In genomic region chr4:6716958-6717655, GRCh38 we compare ENCODE assay signal across 8 cellular contexts. TPM values are rescaled to one million over a fixed set of nuclear protein-coding genes. Genes with fewer than 3 reads are reported as not detected.
A peak's percentile ranks its signal among the peaks of the same experiment; 100 is the strongest.
DNase-seq lines count a peak whose midpoint lies in the region; ATAC-seq and TF ChIP-seq lines count a peak whose summit lies in the region.

No MANE protein-coding gene starts in this region.

- peak overlapping the region; percentile 98 for H3K4me2 ChIP-seq in SK-N-SH

- no peak overlapping the region; the same call in 1 of the 2 replicates for H2AFZ ChIP-seq in SK-N-SH (ENCODE audit: low read depth)

- peaks cover 25% of the 10 kb centered on the region for H3K79me2 ChIP-seq in SK-N-SH (ENCODE audit: insufficient read depth)

- intact Hi-C loops in sigmoid colon (cut with DNase I), result loop anchor here (1.0 to 10.0 kb wide), 5 partner anchors 65 to 328 kb away; partner anchors contain the start of genes KIAA0232, MRFAP1 and TADA2B

- H3K27me3 ChIP-seq in H7 (ENCODE audit: control insufficient read depth, insufficient read depth, low read length) (no peaks in the 10 kb centered on the region), SK-N-SH (ENCODE audit: insufficient read depth) (no peaks in the 10 kb centered on the region), sigmoid colon (no peaks in the 10 kb centered on the region)

- DNase-seq in H7 (peak; percentile 23), SK-N-SH (no peak), fibroblast of mammary gland (ENCODE audit: low read depth) (peak; percentile 33), sigmoid colon (no peak), HPDE6-E6E7 (ENCODE audit: extremely low spot score) (no peak)
- DNase-seq in stimulated activated CD4-positive, alpha-beta T cell treated with anti-CD3 and anti-CD28 coated beads, Interleukin-2, amount 100 ng/mL, for 24 hours, result no peak

- H3K36me3 ChIP-seq in H7 (replicated peaks; ENCODE audit: control insufficient read depth, insufficient read depth, low read length) (no peaks in the 10 kb centered on the region), SK-N-SH (replicated peaks in 1 of 2; ENCODE audit: control insufficient read depth in 1 of 2, insufficient read depth in 2 of 2, low read length in 1 of 2) (no peaks in the 10 kb centered on the region), sigmoid colon (no peaks in the 10 kb centered on the region)

- H3K27ac ChIP-seq in SK-N-SH (ENCODE audit: low read depth in 2 of 2, low read length in 1 of 2) (peak overlapping the region; percentile 60 to 85; a peak in 3 of 4 replicates), sigmoid colon (peak overlapping the region; percentile 88 to 94 (median 92))

- H3K4me3 ChIP-seq in H7 (ENCODE audit: insufficient read depth, low read depth, low read length), result peak overlapping the region; percentile 88
- peak overlapping the region; percentile 81 to 83 for H3K4me3 ChIP-seq in SK-N-SH (ENCODE audit: low read depth in 2 of 2, low read length in 1 of 2)
- H3K4me3 ChIP-seq in fibroblast of mammary gland (ENCODE audit: control insufficient read depth, low read depth, low read length), result peak overlapping the region; percentile 72
- H3K4me3 ChIP-seq in sigmoid colon, result peak overlapping the region; percentile 61 to 81 (median 70)

- H3K9ac ChIP-seq in SK-N-SH, result peak overlapping the region; percentile 81

- peaks cover 8% of the 10 kb centered on the region for H3F3A ChIP-seq in SK-N-SH (replicated peaks; ENCODE audit: insufficient read depth)

- H3K9me2 ChIP-seq in SK-N-SH, result no peaks in the 10 kb centered on the region

- no peak for TF ChIP-seq CTCF in SK-N-SH (IDR thresholded peaks at IDR 0.05)
- no peak for TF ChIP-seq CTCF in fibroblast of mammary gland (conservative IDR thresholded peaks at IDR 0.05; ENCODE audit: control insufficient read depth, insufficient read depth, low read depth, low read length)
- TF ChIP-seq CTCF in sigmoid colon (IDR thresholded peaks at IDR 0.05), result no peak

- ATAC-seq in GM19467 (IDR thresholded peaks at IDR 0.05; ENCODE audit: unreplicated experiment), result no peak
- no peak for ATAC-seq in HG03196 (IDR thresholded peaks at IDR 0.05; ENCODE audit: unreplicated experiment)

- peaks cover 18% of the 10 kb centered on the region; the same call in 1 of the 2 replicates for H4K20me1 ChIP-seq in SK-N-SH (ENCODE audit: insufficient read depth)

- POLR2A ChIA-PET in SK-N-SH (lab: Yijun Ruan, JAX), result interaction anchor here (0.6 to 1.9 kb wide), 6 partner anchors 22 to 266 kb away, joined by 3 to 6 read pairs (median 4); partner anchors contain the start of genes MRFAP1 and TBC1D14

- no peak for TF ChIP-seq POLR2A in sigmoid colon (IDR thresholded peaks at IDR 0.05)

- TF ChIP-seq EP300 in SK-N-SH (IDR thresholded peaks at IDR 0.05; ENCODE audit: borderline replicate concordance in 1 of 2, low read depth in 1 of 2, low read length in 1 of 2) (no peak), sigmoid colon (IDR thresholded peaks at IDR 0.05) (no peak)

- no peaks in the 10 kb centered on the region for H3K9me3 ChIP-seq in SK-N-SH
- H3K9me3 ChIP-seq in sigmoid colon, result no peaks in the 10 kb centered on the region

- TF ChIP-seq RAD21 in SK-N-SH (IDR thresholded peaks at IDR 0.05; ENCODE audit: low read length), result no peak

- CTCF ChIA-PET in SK-N-SH (lab: Yijun Ruan, JAX), result interaction anchor here (0.6 to 10.2 kb wide), 9 partner anchors 54 to 353 kb away, joined by 3 to 204 read pairs (median 4); partner anchors contain the start of gene TBC1D14

- WGBS in SK-N-SH (ENCODE audit: low lambda C conversion rate), result 20% methylated on average over 7 of the region's 7 CpGs
- 11 to 35% methylated on average over 7 of the region's 7 CpGs for WGBS in sigmoid colon, 2 donors

- peaks cover 0 to 6% of the 10 kb centered on the region in 2 experiments; a peak in 2 of 4 replicates for H3K4me1 ChIP-seq in SK-N-SH (ENCODE audit: control insufficient read depth in 1 of 2, insufficient read depth in 2 of 2, low read depth in 1 of 2, low read length in 1 of 2)
- peaks cover 0 to 34% (median 28%) of the 10 kb centered on the region in 4 donors for H3K4me1 ChIP-seq in sigmoid colon

TF ChIP-seq in SK-N-SH, 30 proteins besides CTCF, POLR2A, EP300 and RAD21:
- TF ChIP-seq GATA2 (CRISPR knock-in tag; IDR thresholded peaks at IDR 0.05), result no peak
- TF ChIP-seq SIN3A (IDR thresholded peaks at IDR 0.05; ENCODE audit: borderline replicate concordance, low read depth, low read length), result no peak
- no peak for TF ChIP-seq NRF1 (IDR thresholded peaks at IDR 0.05; ENCODE audit: low read depth, low read length)
TF ChIP-seq in SK-N-SH: peak in this region for 0.

RNA-seq across cellular contexts. Expression of gene BLOC1S4, which starts 1.1 kb away (rescaled TPM):
- 35.5 and 39.7 TPM in 2 replicates for total RNA-seq in H7 (2014; rRNA removed; shearing (Covaris generic))
- polyA plus RNA-seq in SK-N-SH (2012; rRNA removed) (21.9 and 22.1 TPM in 2 replicates), sigmoid colon (10 to 100 TPM; 12.4 to 14.1 (median 13.2) TPM)
- 19.1 and 23.7 TPM in 2 replicates for polyA plus RNA-seq in SK-N-SH (2012; cell fraction: cytosol; rRNA removed)
- polyA plus RNA-seq in SK-N-SH (2012; cell fraction: nucleus; rRNA removed), result 11.5 and 13.3 TPM in 2 replicates
- 10 to 100 TPM in 3 of 4 donors, 1 to 10 TPM in 1; 9.1 to 19.7 (median 14.6) TPM for total RNA-seq in sigmoid colon

RNA-seq across cellular contexts. Expression of gene MRFAP1L1, which starts 7.4 kb away (rescaled TPM):
- 49.0 and 52.5 TPM in 2 replicates for total RNA-seq in H7 (2014; rRNA removed; shearing (Covaris generic))
- 60.3 and 64.1 TPM in 2 replicates for polyA plus RNA-seq in SK-N-SH (2012; rRNA removed)
- 76.3 and 97.1 TPM in 2 replicates for polyA plus RNA-seq in SK-N-SH (2012; cell fraction: cytosol; rRNA removed)
- 29.8 and 34.5 TPM in 2 replicates for polyA plus RNA-seq in SK-N-SH (2012; cell fraction: nucleus; rRNA removed)
- total RNA-seq in sigmoid colon, result 10 to 100 TPM; 53.5 to 82.8 (median 64.8) TPM
- polyA plus RNA-seq in sigmoid colon, result 10 to 100 TPM; 40.7 to 49.0 (median 48.6) TPM

RNA-seq across cellular contexts. Expression of gene S100P, which starts 23.4 kb away (rescaled TPM):
- total RNA-seq in H7 (2014; rRNA removed; shearing (Covaris generic)), result not detected in 2 replicates
- polyA plus RNA-seq in SK-N-SH (2012; rRNA removed), result not detected in 2 replicates
- not detected in 2 replicates for polyA plus RNA-seq in SK-N-SH (2012; cell fraction: cytosol; rRNA removed)
- polyA plus RNA-seq in SK-N-SH (2012; cell fraction: nucleus; rRNA removed), result 0.25 TPM in 1 of 2 replicates, not detected in the other
- total RNA-seq in sigmoid colon, result under 1 TPM in 1 of 4 donors, not detected in 3; 0.41 TPM
- polyA plus RNA-seq in sigmoid colon, result 100 to 1,000 TPM; 110 to 488 (median 396) TPM

Comparison
In these comparisons a context has a peak if more than half of its experiments do, and no peak if none do; other contexts are left out.
1. DNase-seq: peak in H7 (single experiment) and fibroblast of mammary gland (single experiment); none in SK-N-SH (single experiment), sigmoid colon (single experiment), stimulated activated CD4-positive, alpha-beta T cell treated with anti-CD3 and anti-CD28 coated beads, Interleukin-2, amount 100 ng/mL, for 24 hours (0 of 2) and HPDE6-E6E7 (single experiment).
2. Peak in every context shown above with its lines, with median percentiles within 50 percentile points of each other: H3K4me3 ChIP-seq.